In the genomic region with DNA sequence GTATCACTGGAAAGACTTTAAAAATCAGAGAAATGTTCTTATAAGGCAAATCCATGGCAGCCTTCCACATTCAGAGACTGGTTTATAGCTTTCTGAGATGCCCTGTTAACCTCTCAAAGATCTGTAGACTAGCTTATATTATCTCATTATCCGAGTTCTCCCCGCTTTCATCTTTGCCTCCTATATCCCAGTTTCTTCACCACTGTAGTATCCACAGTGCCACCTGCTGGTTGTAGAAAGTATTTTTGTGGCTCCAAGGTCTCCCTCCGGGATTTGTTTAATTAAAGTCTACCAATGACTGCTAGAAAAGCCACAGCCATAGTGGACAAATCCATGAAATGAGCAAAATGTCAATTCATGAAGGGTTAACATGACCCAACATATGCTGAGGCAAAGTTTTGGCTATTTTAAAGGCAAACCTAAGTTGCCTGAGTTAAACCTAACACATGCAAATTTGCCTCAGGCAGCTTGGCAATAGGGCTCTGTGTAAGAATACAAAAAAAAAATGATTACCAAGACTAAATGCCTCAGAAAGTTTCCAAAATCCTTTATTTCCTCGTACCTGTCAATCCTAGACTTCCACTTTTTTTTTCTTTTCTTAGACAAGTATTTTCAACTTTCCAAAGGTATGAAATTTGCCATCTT, we compare ENCODE assay signal across 8 cellular contexts.
DNase-seq lines count a peak whose midpoint lies in the region; ATAC-seq and TF ChIP-seq lines count a peak whose summit lies in the region.

No MANE protein-coding gene starts in this region.

- no peak overlapping the region for H3K4me3 ChIP-seq in transverse colon

- TF ChIP-seq CTCF in activated CD8-positive, alpha-beta T cell treated with anti-CD3 and anti-CD28 coated beads for 36 hours (IDR thresholded peaks at IDR 0.05), result peak; percentile 75
- peak; percentile 91 for TF ChIP-seq CTCF in neural crest cell (conservative IDR thresholded peaks at IDR 0.05)
- peak; percentile 83 to 89 (median 86) for TF ChIP-seq CTCF in transverse colon (IDR thresholded peaks at IDR 0.05)

- H3K4me1 ChIP-seq in transverse colon, result peaks cover 12 to 34% (median 21%) of the 10 kb centered on the region in 4 donors

- H3K27me3 Mint-ChIP-seq in activated CD8-positive, alpha-beta T cell treated with anti-CD3 and anti-CD28 coated beads for 36 hours, result peaks cover 22% of the 10 kb centered on the region
- no peaks in the 10 kb centered on the region for H3K27me3 Mint-ChIP-seq in neural crest cell (ENCODE audit: low read depth)

- in situ Hi-C loops in transverse colon (cut with MboI; ENCODE audit: low pct_ligation_motif_present in 1 of 4, low pct_unique_long_range_greater_than_20kb in 1 of 4, low sequenced_read_pairs in 3 of 4), result loop anchor here in 3 of 4 donors (25.0 kb wide), 1 partner anchor 638 kb away; no protein-coding TSS in a partner anchor

- H3K27me3 ChIP-seq in transverse colon, result no peaks in the 10 kb centered on the region

- H3K9me3 Mint-ChIP-seq in activated CD8-positive, alpha-beta T cell treated with anti-CD3 and anti-CD28 coated beads for 36 hours, result no peaks in the 10 kb centered on the region
- no peaks in the 10 kb centered on the region for H3K9me3 Mint-ChIP-seq in neural crest cell

- H3K4me1 Mint-ChIP-seq in activated CD8-positive, alpha-beta T cell treated with anti-CD3 and anti-CD28 coated beads for 36 hours (ENCODE audit: low read depth), result no peaks in the 10 kb centered on the region
- H3K4me1 Mint-ChIP-seq in neural crest cell, result peaks cover 26% of the 10 kb centered on the region

- peak overlapping the region in 2 of 4 donors; percentile 1 to 39 for H3K27ac ChIP-seq in transverse colon

- no peak for TF ChIP-seq POLR2A in transverse colon (IDR thresholded peaks at IDR 0.05)

- H3K9me3 ChIP-seq in transverse colon, result no peaks in the 10 kb centered on the region

- ATAC-seq in activated CD8-positive, alpha-beta T cell treated with anti-CD3 and anti-CD28 coated beads for 36 hours, result no peak
- ATAC-seq in GM21737 (IDR thresholded peaks at IDR 0.05; ENCODE audit: unreplicated experiment), result no peak

- H3K27ac Mint-ChIP-seq in activated CD8-positive, alpha-beta T cell treated with anti-CD3 and anti-CD28 coated beads for 36 hours, result no peak overlapping the region
- H3K27ac Mint-ChIP-seq in neural crest cell (ENCODE audit: unreplicated experiment), result no peak overlapping the region

- intact Hi-C loops in activated CD8-positive, alpha-beta T cell treated with anti-CD3 and anti-CD28 coated beads for 36 hours (cut with micrococcal nuclease), result loop anchor here (5.0 to 10.0 kb wide), 2 partner anchors 243 to 641 kb away; no protein-coding TSS in a partner anchor
- intact Hi-C loops in transverse colon (cut with DNase I; ENCODE audit: low total_unique reads), result loop anchor here (10.0 kb wide), 2 partner anchors 221 to 631 kb away; a partner anchor contains a TSS

- CTCF ChIA-PET in activated CD8-positive, alpha-beta T cell treated with anti-CD3 and anti-CD28 coated beads for 36 hours (lab: Charles Lee), result interaction anchor here (0.6 to 5.7 kb wide), 20 partner anchors 9 to 763 kb away, joined by 3 to 39 read pairs (median 4); a partner anchor contains a TSS

- no peaks in the 10 kb centered on the region for H3K36me3 ChIP-seq in transverse colon

- 0 to 6% methylated on average over 2 to 4 of the region's 4 CpGs for WGBS in transverse colon (ENCODE audit: low coverage in 1 of 2), 2 donors

- POLR2A ChIA-PET in activated CD8-positive, alpha-beta T cell treated with anti-CD3 and anti-CD28 coated beads for 36 hours (lab: Charles Lee), result interaction anchor here (0.6 kb wide), 1 partner anchor 378 kb away, joined by 3 read pairs; no protein-coding TSS in a partner anchor

- H3K4me3 Mint-ChIP-seq in activated CD8-positive, alpha-beta T cell treated with anti-CD3 and anti-CD28 coated beads for 36 hours, result no peak overlapping the region
- H3K4me3 Mint-ChIP-seq in neural crest cell, result no peak overlapping the region

- no peaks in the 10 kb centered on the region for H3K36me3 Mint-ChIP-seq in activated CD8-positive, alpha-beta T cell treated with anti-CD3 and anti-CD28 coated beads for 36 hours (ENCODE audit: low read depth)
- no peaks in the 10 kb centered on the region for H3K36me3 Mint-ChIP-seq in neural crest cell (ENCODE audit: low read depth)

- TF ChIP-seq EP300 in transverse colon (IDR thresholded peaks at IDR 0.05; ENCODE audit: low read depth), result no peak

- DNase-seq in COLO829 (ENCODE audit: low spot score), result peak; percentile 59
- peak; percentile 65 for DNase-seq in HCEC 1CT
- DNase-seq in NCI-H345 treated with DMSO at 0.1 percent for 48 hours (lab: John Stamatoyannopoulos, UW; ENCODE audit: unreplicated experiment), result peak; percentile 54
- peak; percentile 66 for DNase-seq in activated CD8-positive, alpha-beta T cell treated with anti-CD3 and anti-CD28 coated beads for 36 hours
- DNase-seq in fibroblast of peridontal ligament (ENCODE audit: extremely low read depth), result peak; percentile 87
- DNase-seq in neural crest cell (ENCODE audit: low read depth, low spot score), result peak; percentile 74
- DNase-seq in transverse colon, result peak; percentile 67
